Comparison of ENCODE assay signal across 8 cellular contexts in genomic region chr12:6745751-6746525, GRCh38. TPM values are rescaled to one million over a fixed set of nuclear protein-coding genes. Genes with fewer than 3 reads are reported as not detected.
DNase-seq lines count a peak whose midpoint lies in the region; ATAC-seq and TF ChIP-seq lines count a peak whose summit lies in the region.

No MANE protein-coding gene starts in this region.

- H3K27me3 Mint-ChIP-seq in brain (no peaks in the 10 kb centered on the region), natural killer cell (ENCODE audit: low read depth in 2 of 2) (no peaks in the 10 kb centered on the region)

- TF ChIP-seq CTCF in NB4 (IDR thresholded peaks at IDR 0.05; ENCODE audit: low read depth, low read length) (no peak), brain (conservative IDR thresholded peaks at IDR 0.05) (no peak), natural killer cell (IDR thresholded peaks at IDR 0.05) (no peak)

- peak; percentile 54 to 90 (median 55) for ATAC-seq in natural killer cell
- no peak for ATAC-seq in GM18867 (IDR thresholded peaks at IDR 0.05; ENCODE audit: unreplicated experiment)

- no peak for TF ChIP-seq POLR2A in NB4 (IDR thresholded peaks at IDR 0.05; ENCODE audit: extremely low read depth, insufficient read length)

- no peaks in the 10 kb centered on the region for H3K9me3 ChIP-seq in HAP-1

- H3K4me1 ChIP-seq in HAP-1, result no peaks in the 10 kb centered on the region

- H3K4me1 Mint-ChIP-seq in brain (peaks cover 4% of the 10 kb centered on the region), natural killer cell (peaks cover 0 to 15% of the 10 kb centered on the region in 2 donors)

- H3K4me3 Mint-ChIP-seq in brain (no peak overlapping the region), natural killer cell (no peak overlapping the region)

- no peak overlapping the region for H3K4me3 ChIP-seq in NB4 (ENCODE audit: low read depth, low read length)
- no peak overlapping the region for H3K4me3 ChIP-seq in HAP-1

- H3K36me3 Mint-ChIP-seq in brain, result peaks cover 37% of the 10 kb centered on the region
- peaks cover 14% of the 10 kb centered on the region for H3K36me3 Mint-ChIP-seq in natural killer cell

- no peaks in the 10 kb centered on the region for H3K27me3 ChIP-seq in HAP-1 (ENCODE audit: low read depth)

- H3K27ac Mint-ChIP-seq in brain (peak overlapping the region in 4 of 5 experiments; percentile 22 to 89 (median 32)), natural killer cell (peak overlapping the region in 1 of 2 donors; percentile 62)

- DNase-seq in Daoy (ENCODE audit: low read depth) (peak; percentile 28), NB4 (ENCODE audit: low read depth) (peak; percentile 89), natural killer cell (no peak), NCI-H69 (lab: John Stamatoyannopoulos, UW) (no peak), HAP-1 (ENCODE audit: low spot score in 2 of 2) (no peak), NCI-H82 treated with DMSO at 0.1 percent for 48 hours (lab: John Stamatoyannopoulos, UW; ENCODE audit: unreplicated experiment) (no peak)

- in situ Hi-C loops in HAP-1 (cut with MboI; ENCODE audit: low sequenced_read_pairs), result loop anchor here (25.0 kb wide), 1 partner anchor 366 kb away; the partner anchor contains the start of gene C1RL

- intact Hi-C loops in natural killer cell (cut with micrococcal nuclease), result no loop called here

- H3K9me3 Mint-ChIP-seq in brain (no peaks in the 10 kb centered on the region), natural killer cell (no peaks in the 10 kb centered on the region)

- H3K36me3 ChIP-seq in HAP-1 (replicated peaks), result peaks cover 56% of the 10 kb centered on the region

RNA-seq across cellular contexts. Expression of gene MLF2, which starts 7.0 kb away (rescaled TPM):
- 226 and 233 TPM in 2 replicates for total RNA-seq in Daoy (2014; rRNA removed; shearing (Covaris generic))
- polyA plus RNA-seq in brain (ENCODE audit: insufficient read depth, low read depth, low replicate concordance), result 293 TPM
- total RNA-seq in natural killer cell, result 100 to 1,000 TPM; 114 to 117 (median 116) TPM

RNA-seq across cellular contexts. Expression of gene PTMS, which starts 20.2 kb away (rescaled TPM):
- total RNA-seq in Daoy (2014; rRNA removed; shearing (Covaris generic)), result 196 and 217 TPM in 2 replicates
- polyA plus RNA-seq in brain (ENCODE audit: insufficient read depth, low read depth, low replicate concordance), result 1,278 TPM
- 10 to 100 TPM in 1 of 3 donors, 1 to 10 TPM in 2; 2.3 to 33.2 (median 2.8) TPM for total RNA-seq in natural killer cell

RNA-seq across cellular contexts. Expression of gene COPS7A, which starts 22.1 kb away (rescaled TPM):
- total RNA-seq in Daoy (2014; rRNA removed; shearing (Covaris generic)), result 88.4 and 96.6 TPM in 2 replicates
- 77.8 TPM for polyA plus RNA-seq in brain (ENCODE audit: insufficient read depth, low read depth, low replicate concordance)
- 10 to 100 TPM; 23.5 to 29.8 (median 28.9) TPM for total RNA-seq in natural killer cell

RNA-seq across cellular contexts. Expression of gene LAG3, which starts 26.4 kb away (rescaled TPM):
- total RNA-seq in Daoy (2014; rRNA removed; shearing (Covaris generic)), result 0.33 TPM in 1 of 2 replicates, not detected in the other
- polyA plus RNA-seq in brain (ENCODE audit: insufficient read depth, low read depth, low replicate concordance), result 0.81 TPM
- 1 to 10 TPM in 1 of 3 donors, under 1 TPM in 2; 0.36 to 7.6 (median 0.78) TPM for total RNA-seq in natural killer cell

RNA-seq across cellular contexts. Expression of gene CD4, which starts 43.4 kb away (rescaled TPM):
- not detected in 2 replicates for total RNA-seq in Daoy (2014; rRNA removed; shearing (Covaris generic))
- 13.7 TPM for polyA plus RNA-seq in brain (ENCODE audit: insufficient read depth, low read depth, low replicate concordance)
- 10 to 100 TPM in 1 of 3 donors, 1 to 10 TPM in 2; 8.5 to 10.1 (median 9.8) TPM for total RNA-seq in natural killer cell

Comparison
In these comparisons a context has a peak if more than half of its experiments do, and no peak if none do; other contexts are left out.
1. DNase-seq: peak in Daoy (single experiment) and NB4 (single experiment); none in natural killer cell (single experiment), NCI-H69 (single experiment), HAP-1 (0 of 2) and NCI-H82 treated with DMSO at 0.1 percent for 48 hours (single experiment).